Comparison of ENCODE assay signal across 19 cellular contexts in the genomic region with DNA sequence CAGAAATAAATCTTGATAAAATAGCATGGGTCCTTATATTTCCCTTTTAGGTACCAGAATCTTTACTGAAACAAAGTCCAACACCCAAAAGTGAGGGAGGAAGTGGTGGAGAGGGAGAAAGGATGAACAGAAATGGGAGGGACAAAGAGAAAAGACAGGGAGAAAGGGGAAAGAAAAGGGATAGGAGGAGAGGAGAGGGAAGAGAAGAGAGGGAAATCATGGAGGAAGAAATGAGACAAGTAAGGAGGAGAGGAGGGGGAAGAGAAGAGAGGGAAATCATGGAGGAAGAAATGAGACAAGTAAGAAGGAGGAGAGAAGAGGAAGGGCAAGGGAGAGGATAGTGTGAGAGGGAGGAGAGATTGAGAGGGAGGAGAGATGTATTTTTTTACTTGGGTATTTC.
"Had no signal": no experiment of that assay in that cellular context is flagged by ENCODE, and none has a peak within 500 bp of the region (broad histone marks: within the 10 kb centered on the region; RNA-seq: fewer than 3 reads in every experiment).

No MANE protein-coding gene starts in this region.

- H3K36me3 Mint-ChIP-seq: natural killer cell had no signal

- H3K9me3 ChIP-seq: colonic mucosa, transverse colon had no signal

- H3K9me3 Mint-ChIP-seq: activated naive CD4-positive, alpha-beta T cell treated with anti-CD3 and anti-CD28 coated beads, Interleukin-2, amount 50 U/mL, for 72 hours; natural killer cell had no signal

- H3K4me3 Mint-ChIP-seq: activated CD8-positive, alpha-beta T cell treated with anti-CD3 and anti-CD28 coated beads, Interleukin-2, amount 10 ng/mL, durations not matched to agents 7 days and 5 days; natural killer cell had no signal

- H3K4me3 ChIP-seq: colonic mucosa, hepatocyte, transverse colon had no signal

- DNase-seq: activated CD4-positive, alpha-beta T cell treated with anti-CD3 and anti-CD28 coated beads for 1 hour; activated CD8-positive, alpha-beta memory T cell treated with anti-CD3 and anti-CD28 coated beads, Interleukin-2, amount 50 U/mL, for 4 hours; activated CD8-positive, alpha-beta T cell treated with anti-CD3 and anti-CD28 coated beads, Interleukin-2, amount 10 ng/mL, durations not matched to agents 7 days and 5 days; activated gamma-delta T cell; activated T-cell treated with anti-CD3 and anti-CD28 coated beads, Interleukin-2, amount 50 U/mL, for 48 hours; colonic mucosa; islet precursor cell; natural killer cell; posterior cingulate gyrus; stimulated activated CD4-positive, alpha-beta T cell treated with anti-CD3 and anti-CD28 coated beads, Interleukin-15, amount 100 ng/mL, for 24 hours; stimulated activated CD4-positive, alpha-beta T cell treated with anti-CD3 and anti-CD28 coated beads, Interleukin-4, amount 100 ng/mL, for 1 hour; stimulated activated naive CD4-positive, alpha-beta T cell treated with Interleukin-2 at 50 U/mL for 16 hours; substantia nigra; T1000; transverse colon had no signal

- H3K27me3 ChIP-seq: colonic mucosa, hepatocyte, transverse colon had no signal

- H3K36me3 ChIP-seq: colonic mucosa, transverse colon had no signal

- H2AFZ ChIP-seq: hepatocyte had no signal

- ATAC-seq: activated CD8-positive, alpha-beta T cell treated with anti-CD3 and anti-CD28 coated beads, Interleukin-2, amount 10 ng/mL, durations not matched to agents 7 days and 5 days; esophagus mucosa; left lobe of liver; natural killer cell had no signal

- H3K79me2 ChIP-seq: hepatocyte had no signal

- H3K27ac ChIP-seq: colonic mucosa, hepatocyte had no signal

- H3K27ac Mint-ChIP-seq: activated CD8-positive, alpha-beta T cell treated with anti-CD3 and anti-CD28 coated beads, Interleukin-2, amount 10 ng/mL, durations not matched to agents 7 days and 5 days had no signal
